ENCODE assay signal across 8 cellular contexts in the genomic region with DNA sequence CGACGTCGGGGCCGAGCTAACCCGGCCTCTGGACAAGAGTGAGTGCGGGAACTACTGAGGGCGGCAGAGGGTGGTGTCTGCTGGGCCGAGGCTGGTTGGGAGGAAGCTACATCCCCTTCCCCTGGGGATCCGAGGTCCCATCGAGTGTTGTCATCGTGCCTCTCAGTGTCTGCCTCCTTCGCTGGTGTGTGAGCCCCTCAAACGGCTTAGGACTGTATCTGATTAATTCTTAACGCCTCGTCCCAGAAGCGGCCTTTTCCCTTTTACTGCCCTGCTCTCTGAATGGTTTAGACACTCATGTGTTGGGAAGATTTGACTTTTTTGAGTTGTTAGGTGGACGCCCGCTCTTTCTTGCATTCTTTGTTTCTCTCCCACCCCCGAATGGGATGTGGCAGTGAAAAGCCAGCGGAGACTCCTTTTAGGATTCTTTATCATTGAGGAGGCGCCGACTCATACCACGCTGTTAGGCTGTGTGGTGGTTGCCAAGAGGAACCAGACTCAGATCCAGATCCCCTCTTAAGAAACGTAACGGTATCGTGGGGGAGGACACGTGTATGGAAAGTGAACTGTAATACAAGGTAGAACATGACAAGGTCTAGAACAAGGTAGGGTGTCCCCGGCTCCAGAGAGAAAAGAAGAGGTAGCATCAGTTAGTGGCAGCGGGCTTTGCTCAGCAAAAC. TPM values are rescaled to one million over a fixed set of nuclear protein-coding genes. Genes with fewer than 3 reads are reported as not detected.
DNase-seq lines count a peak whose midpoint lies in the region; ATAC-seq, FAIRE-seq and TF ChIP-seq lines count a peak whose summit lies in the region.

No MANE protein-coding gene starts in this region.

- H3K4me1 ChIP-seq in heart right ventricle, result peaks cover 0 to 36% (median 27%) of the 10 kb centered on the region in 9 donors
- peaks cover 35% of the 10 kb centered on the region for H3K4me1 ChIP-seq in HepG2 (ENCODE audit: insufficient read depth, low read length)
- peaks cover 10 to 23% of the 10 kb centered on the region in 2 donors for H3K4me1 ChIP-seq in thoracic aorta (ENCODE audit: control insufficient read depth in 1 of 2, low read depth in 2 of 2)

- H3K27me3 ChIP-seq in heart right ventricle (no peaks in the 10 kb centered on the region), brain microvascular endothelial cell (replicated peaks) (no peaks in the 10 kb centered on the region), HepG2 (ENCODE audit: control insufficient read depth in 1 of 2, insufficient read depth in 2 of 2, low read length in 2 of 2) (no peaks in the 10 kb centered on the region; a peak in 1 of 5 replicates), thoracic aorta (replicated peaks; ENCODE audit: insufficient read depth) (no peaks in the 10 kb centered on the region)

- 3% methylated on average over 29 of the region's 29 CpGs for WGBS in heart right ventricle, 2 donors
- WGBS in HepG2 (ENCODE audit: low lambda C conversion rate), result under 1% methylated on average over 25 of the region's 29 CpGs

- H3K27ac ChIP-seq in heart right ventricle, result peak overlapping the region; percentile 80 to 95 (median 92)
- H3K27ac ChIP-seq in brain microvascular endothelial cell, result peak overlapping the region; percentile 99
- peak overlapping the region; percentile 98 for H3K27ac ChIP-seq in HepG2 (ENCODE audit: extremely low read length, insufficient read depth, low read length)
- H3K27ac ChIP-seq in thoracic aorta, result peak overlapping the region; percentile 83 to 95

- no peaks in the 10 kb centered on the region for H4K20me1 ChIP-seq in HepG2 (ENCODE audit: insufficient read depth, low read length)

- H3K9ac ChIP-seq in HepG2 (ENCODE audit: insufficient read depth, low read depth, low read length), result peak overlapping the region; percentile 99

- TSS peak; percentile 59 for BruUV-seq in HepG2 (replicated peaks; lab: Mats Ljungman, UMichigan)

- ATAC-seq in heart right ventricle (peak in 2 of 8 donors; percentile 7 to 14), left cardiac atrium (no peak), HepG2 (no peak), thoracic aorta (ENCODE audit: insufficient number of reproducible peaks, low FRiP score, low read depth) (no peak), HG02678 (IDR thresholded peaks at IDR 0.05; ENCODE audit: unreplicated experiment) (no peak)

- intact Hi-C loops in heart right ventricle (cut with DNase I), result loop anchor here in 2 of 10 donors (5.0 to 10.0 kb wide), 2 partner anchors 58 to 186 kb away; a partner anchor contains a TSS
- intact Hi-C loops in left cardiac atrium (cut with DNase I), result no loop called here
- intact Hi-C loops in HepG2 (cut with micrococcal nuclease; ENCODE audit: unreplicated experiment), result no loop called here

- H3K79me2 ChIP-seq in HepG2 (ENCODE audit: insufficient read depth, low read length), result peaks cover 57% of the 10 kb centered on the region

- H3K9me3 ChIP-seq in heart right ventricle (no peaks in the 10 kb centered on the region), HepG2 (ENCODE audit: low read length) (no peaks in the 10 kb centered on the region), thoracic aorta (no peaks in the 10 kb centered on the region)

- H3K4me2 ChIP-seq in HepG2 (ENCODE audit: low read depth, low read length), result peak overlapping the region; percentile 98

- CTCF ChIA-PET in HepG2 (lab: Yijun Ruan, JAX; ENCODE audit: low intra/inter-chr PET ratio, low total read pairs), result no interaction called here

- in situ Hi-C loops in brain microvascular endothelial cell (cut with HindIII; ENCODE audit: low pct_ligation_motif_present, low sequenced_read_pairs) (no loop called here), HepG2 (cut with HindIII; ENCODE audit: extremely low pct_ligation_motif_present, low pct_unique_long_range_greater_than_20kb) (no loop called here)

- TF ChIP-seq POLR2A in HepG2 (IDR thresholded peaks at IDR 0.05; ENCODE audit: insufficient read depth in 1 of 2, low read depth in 2 of 2, low read length in 2 of 2), result no peak

- no peak for FAIRE-seq in HepG2 (lab: Jason Lieb, UNC)

- DNase-seq in heart right ventricle (no peak), left cardiac atrium (no peak), OCI-M1 (lab: John Stamatoyannopoulos, UW) (peak; percentile 63), brain microvascular endothelial cell (peak; percentile 27), HepG2 (ENCODE audit: low spot score) (no peak), thoracic aorta (ENCODE audit: low spot score) (no peak)
- no peak for DNase-seq in effector CD8-positive, alpha-beta T cell (lab: John Stamatoyannopoulos, UW)

- H3K36me3 ChIP-seq in heart right ventricle (peaks cover 0 to 32% (median 0%) of the 10 kb centered on the region in 9 donors), brain microvascular endothelial cell (replicated peaks) (peaks cover 2% of the 10 kb centered on the region), HepG2 (replicated peaks in 1 of 2; ENCODE audit: control insufficient read depth in 1 of 2, insufficient read depth in 2 of 2, low read length in 2 of 2) (peaks cover 5 to 13% of the 10 kb centered on the region in 2 experiments; a peak in 3 of 5 replicates), thoracic aorta (no peaks in the 10 kb centered on the region)

- TF ChIP-seq EP300 in HepG2 (IDR thresholded peaks at IDR 0.05; ENCODE audit: low read depth in 2 of 2, low read length in 2 of 2), result no peak
- no peak for TF ChIP-seq EP300 in HepG2 (CRISPR knock-in tag; IDR thresholded peaks at IDR 0.05; ENCODE audit: borderline replicate concordance)

- TF ChIP-seq CTCF in heart right ventricle (IDR thresholded peaks at IDR 0.05), result no peak
- no peak for TF ChIP-seq CTCF in brain microvascular endothelial cell (IDR thresholded peaks at IDR 0.05; ENCODE audit: low read depth, low read length, missing control alignments)
- no peak for TF ChIP-seq CTCF in HepG2 (CRISPR knock-in tag; IDR thresholded peaks at IDR 0.05)
- TF ChIP-seq CTCF in thoracic aorta (IDR thresholded peaks at IDR 0.05), result no peak

- POLR2A ChIA-PET in HepG2 (lab: Yijun Ruan, JAX), result interaction anchor here (1.1 to 1.4 kb wide), 2 partner anchors 40 to 48 kb away, joined by 3 to 4 read pairs; a partner anchor contains a TSS

- TF ChIP-seq RAD21 in HepG2 (CRISPR knock-in tag; IDR thresholded peaks at IDR 0.05), result no peak

- H2AFZ ChIP-seq in HepG2 (ENCODE audit: low read length), result no peak overlapping the region

- H3K4me3 ChIP-seq in heart right ventricle, result peak overlapping the region; percentile 60 to 98 (median 85)
- peak overlapping the region; percentile 96 for H3K4me3 ChIP-seq in brain microvascular endothelial cell (ENCODE audit: low read depth, low read length)
- peak overlapping the region; percentile 79 to 93 (median 87) for H3K4me3 ChIP-seq in HepG2 (replicated peaks in 1 of 3; ENCODE audit: insufficient read depth in 1 of 3, low read depth in 2 of 3, low read length in 3 of 3)
- H3K4me3 ChIP-seq in thoracic aorta, result peak overlapping the region; percentile 99

RNA-seq across cellular contexts. Expression of a gene that starts 0.6 kb away (rescaled TPM):
- total RNA-seq in heart right ventricle (10 to 100 TPM; 32.9 to 49.4 (median 38.0) TPM), left cardiac atrium (10 to 100 TPM; 29.1 to 32.4 TPM), HepG2 (2016; rRNA removed; fragmentation: Illumina TruSeq; extraction: Trizol) (45.7 and 57.0 TPM in 2 replicates), thoracic aorta (10 to 100 TPM; 30.7 to 55.1 TPM)
- polyA plus RNA-seq in heart right ventricle (100 to 1,000 TPM in 1 of 2 donors, 10 to 100 TPM in 1; 23.8 to 139 TPM), HepG2 (2011; rRNA removed) (21.7 and 28.8 TPM in 2 replicates)
- 16.3 and 16.4 TPM in 2 replicates for total RNA-seq in HepG2 (2016; cell fraction: cytosol; rRNA removed; fragmentation: Illumina TruSeq; extraction: Trizol; ENCODE audit: low read depth)
- total RNA-seq in HepG2 (2016; cell fraction: insoluble cytoplasmic fraction; rRNA removed; fragmentation: Illumina TruSeq; extraction: Trizol), result 48.3 and 53.5 TPM in 2 replicates
- 23.2 and 25.0 TPM in 2 replicates for total RNA-seq in HepG2 (2016; cell fraction: membrane; rRNA removed; fragmentation: Illumina TruSeq; extraction: Trizol)
- 31.1 and 39.6 TPM in 2 replicates for total RNA-seq in HepG2 (2016; cell fraction: nucleus; rRNA removed; fragmentation: Illumina TruSeq; extraction: Trizol)
- polyA plus RNA-seq in HepG2 (2011; cell fraction: cytosol; rRNA removed), result 15.2 and 21.5 TPM in 2 replicates
- 29.2 and 34.2 TPM in 2 replicates for polyA plus RNA-seq in HepG2 (2011; cell fraction: nucleus; rRNA removed)
- polyA plus RNA-seq in HepG2 (2012), result 19.4 and 21.4 TPM in 2 replicates
- 7.7 and 8.3 TPM in 2 replicates for polyA plus RNA-seq in HepG2 (2016; cell fraction: cytosol; fragmentation: Illumina TruSeq; extraction: Trizol; ENCODE audit: low read depth)
- polyA plus RNA-seq in HepG2 (2016; cell fraction: insoluble cytoplasmic fraction; fragmentation: Illumina TruSeq; extraction: Trizol; ENCODE audit: low read depth), result 49.1 and 52.2 TPM in 2 replicates
- polyA plus RNA-seq in HepG2 (2016; cell fraction: membrane; fragmentation: Illumina TruSeq; extraction: Trizol; ENCODE audit: low read depth), result 16.3 and 17.1 TPM in 2 replicates
- 57.9 and 62.9 TPM in 2 replicates for polyA plus RNA-seq in HepG2 (2016; cell fraction: nucleus; fragmentation: Illumina TruSeq; extraction: Trizol; ENCODE audit: insufficient read depth, low read depth)
- polyA minus RNA-seq in HepG2 (2011; rRNA and poly(A)+ RNA removed; ENCODE audit: low replicate concordance), result 17.5 and 39.2 TPM in 2 replicates
- polyA minus RNA-seq in HepG2 (2011; cell fraction: cytosol; rRNA and poly(A)+ RNA removed), result 30.0 and 39.7 TPM in 2 replicates
- 34.5 and 55.4 TPM in 2 replicates for polyA minus RNA-seq in HepG2 (2011; cell fraction: nucleus; rRNA and poly(A)+ RNA removed)

RNA-seq across cellular contexts. Expression of a gene that starts 39.5 kb away (rescaled TPM):
- under 1 TPM in 1 of 10 donors, not detected in 9; 0.07 TPM for total RNA-seq in heart right ventricle
- polyA plus RNA-seq in heart right ventricle, result under 1 TPM in 1 of 2 donors, not detected in 1; 0.03 TPM
- total RNA-seq in left cardiac atrium, result under 1 TPM in 1 of 2 donors, not detected in 1; 0.35 TPM
- total RNA-seq in HepG2 (2016; rRNA removed; fragmentation: Illumina TruSeq; extraction: Trizol), result 5.1 and 12.4 TPM in 2 replicates
- total RNA-seq in HepG2 (2016; cell fraction: cytosol; rRNA removed; fragmentation: Illumina TruSeq; extraction: Trizol; ENCODE audit: low read depth), result 0.97 and 1.4 TPM in 2 replicates
- 4.2 and 12.6 TPM in 2 replicates for total RNA-seq in HepG2 (2016; cell fraction: insoluble cytoplasmic fraction; rRNA removed; fragmentation: Illumina TruSeq; extraction: Trizol)
- 0.62 and 1.8 TPM in 2 replicates for total RNA-seq in HepG2 (2016; cell fraction: membrane; rRNA removed; fragmentation: Illumina TruSeq; extraction: Trizol)
- 12.0 and 12.7 TPM in 2 replicates for total RNA-seq in HepG2 (2016; cell fraction: nucleus; rRNA removed; fragmentation: Illumina TruSeq; extraction: Trizol)
- 8.1 and 10.1 TPM in 2 replicates for polyA plus RNA-seq in HepG2 (2011; rRNA removed)
- 6.7 and 7.2 TPM in 2 replicates for polyA plus RNA-seq in HepG2 (2011; cell fraction: cytosol; rRNA removed)
- polyA plus RNA-seq in HepG2 (2011; cell fraction: nucleus; rRNA removed), result 18.6 and 25.4 TPM in 2 replicates
- polyA plus RNA-seq in HepG2 (2012), result 8.5 and 11.3 TPM in 2 replicates
- 0.33 and 0.90 TPM in 2 replicates for polyA plus RNA-seq in HepG2 (2016; cell fraction: cytosol; fragmentation: Illumina TruSeq; extraction: Trizol; ENCODE audit: low read depth)
- 3.2 and 3.3 TPM in 2 replicates for polyA plus RNA-seq in HepG2 (2016; cell fraction: insoluble cytoplasmic fraction; fragmentation: Illumina TruSeq; extraction: Trizol; ENCODE audit: low read depth)
- 0.48 and 0.57 TPM in 2 replicates for polyA plus RNA-seq in HepG2 (2016; cell fraction: membrane; fragmentation: Illumina TruSeq; extraction: Trizol; ENCODE audit: low read depth)
- polyA plus RNA-seq in HepG2 (2016; cell fraction: nucleus; fragmentation: Illumina TruSeq; extraction: Trizol; ENCODE audit: insufficient read depth, low read depth), result 11.3 and 14.6 TPM in 2 replicates
- 1.0 and 9.3 TPM in 2 replicates for polyA minus RNA-seq in HepG2 (2011; rRNA and poly(A)+ RNA removed; ENCODE audit: low replicate concordance)
- 6.2 and 7.9 TPM in 2 replicates for polyA minus RNA-seq in HepG2 (2011; cell fraction: cytosol; rRNA and poly(A)+ RNA removed)
- polyA minus RNA-seq in HepG2 (2011; cell fraction: nucleus; rRNA and poly(A)+ RNA removed), result 9.5 and 15.7 TPM in 2 replicates
- total RNA-seq in thoracic aorta, result under 1 TPM in 1 of 2 donors, not detected in 1; 0.14 TPM

RNA-seq across cellular contexts. Expression of a gene that starts 56.7 kb away (rescaled TPM):
- 10 to 100 TPM; 30.0 to 43.8 (median 35.2) TPM for total RNA-seq in heart right ventricle
- polyA plus RNA-seq in heart right ventricle, result 10 to 100 TPM; 15.9 to 20.0 TPM
- total RNA-seq in left cardiac atrium, result 10 to 100 TPM; 33.2 to 35.7 TPM
- total RNA-seq in HepG2 (2016; rRNA removed; fragmentation: Illumina TruSeq; extraction: Trizol), result 32.6 and 56.7 TPM in 2 replicates
- total RNA-seq in HepG2 (2016; cell fraction: cytosol; rRNA removed; fragmentation: Illumina TruSeq; extraction: Trizol; ENCODE audit: low read depth), result 7.0 and 10.6 TPM in 2 replicates
- 32.1 and 59.4 TPM in 2 replicates for total RNA-seq in HepG2 (2016; cell fraction: insoluble cytoplasmic fraction; rRNA removed; fragmentation: Illumina TruSeq; extraction: Trizol)
- total RNA-seq in HepG2 (2016; cell fraction: membrane; rRNA removed; fragmentation: Illumina TruSeq; extraction: Trizol), result 16.9 and 19.8 TPM in 2 replicates
- 20.7 TPM in 2 replicates for total RNA-seq in HepG2 (2016; cell fraction: nucleus; rRNA removed; fragmentation: Illumina TruSeq; extraction: Trizol)
- polyA plus RNA-seq in HepG2 (2011; rRNA removed), result 10.3 and 12.9 TPM in 2 replicates
- polyA plus RNA-seq in HepG2 (2011; cell fraction: cytosol; rRNA removed), result 4.2 and 7.4 TPM in 2 replicates
- polyA plus RNA-seq in HepG2 (2011; cell fraction: nucleus; rRNA removed), result 1.7 and 3.0 TPM in 2 replicates
- 22.7 and 30.3 TPM in 2 replicates for polyA plus RNA-seq in HepG2 (2012)
- polyA plus RNA-seq in HepG2 (2016; cell fraction: cytosol; fragmentation: Illumina TruSeq; extraction: Trizol; ENCODE audit: low read depth), result 5.3 and 6.4 TPM in 2 replicates
- 95.5 and 103 TPM in 2 replicates for polyA plus RNA-seq in HepG2 (2016; cell fraction: insoluble cytoplasmic fraction; fragmentation: Illumina TruSeq; extraction: Trizol; ENCODE audit: low read depth)
- polyA plus RNA-seq in HepG2 (2016; cell fraction: membrane; fragmentation: Illumina TruSeq; extraction: Trizol; ENCODE audit: low read depth), result 14.3 and 15.6 TPM in 2 replicates
- 36.5 and 37.9 TPM in 2 replicates for polyA plus RNA-seq in HepG2 (2016; cell fraction: nucleus; fragmentation: Illumina TruSeq; extraction: Trizol; ENCODE audit: insufficient read depth, low read depth)
- 1.3 and 3.5 TPM in 2 replicates for polyA minus RNA-seq in HepG2 (2011; rRNA and poly(A)+ RNA removed; ENCODE audit: low replicate concordance)
- 10.0 and 10.2 TPM in 2 replicates for polyA minus RNA-seq in HepG2 (2011; cell fraction: cytosol; rRNA and poly(A)+ RNA removed)
- polyA minus RNA-seq in HepG2 (2011; cell fraction: nucleus; rRNA and poly(A)+ RNA removed), result 5.5 and 9.2 TPM in 2 replicates
- total RNA-seq in thoracic aorta, result 10 to 100 TPM; 29.5 to 46.3 TPM

Comparison
In these comparisons a context has a peak if more than half of its experiments do, and no peak if none do; other contexts are left out.
1. DNase-seq: peak in OCI-M1 (single experiment) and brain microvascular endothelial cell (single experiment); none in heart right ventricle (0 of 2), left cardiac atrium (single experiment), HepG2 (single experiment), thoracic aorta (single experiment) and effector CD8-positive, alpha-beta T cell (single experiment).
2. Peak in every context shown above with its lines, with median percentiles within 50 percentile points of each other: H3K27ac ChIP-seq and H3K4me3 ChIP-seq.